ENCODE assay signal across 1 cellular context in genomic region chr6:26576929-26577719, GRCh38.
TF ChIP-seq lines count a peak whose summit lies in the region.

No MANE protein-coding gene starts in this region.

TF ChIP-seq in K562, 482 proteins besides CTCF, POLR2A, EP300 and RAD21 (continued from another document and continues in another):
- TF ChIP-seq ZFP30 (CRISPR knock-in tag; IDR thresholded peaks at IDR 0.05; ENCODE audit: borderline replicate concordance) (no peak), ZNF217 (CRISPR knock-in tag; IDR thresholded peaks at IDR 0.05) (no peak), ZC3H11A (IDR thresholded peaks at IDR 0.05; ENCODE audit: low read depth, low read length) (no peak), ZNF75A (CRISPR knock-in tag; IDR thresholded peaks at IDR 0.05) (no peak), CREBBP (IDR thresholded peaks at IDR 0.05; ENCODE audit: low read depth, low read length) (no peak), NFE2 (IDR thresholded peaks at IDR 0.05; ENCODE audit: low read depth) (no peak), IRF9 (tag; IDR thresholded peaks at IDR 0.05) (peak; percentile 23; the same call in 1 of the 2 replicates), GATA2 (CRISPR knock-in tag; IDR thresholded peaks at IDR 0.05) (no peak), RNF219 (CRISPR knock-in tag; IDR thresholded peaks at IDR 0.05) (no peak), CREB1 (IDR thresholded peaks at IDR 0.05) (no peak; the same call in 1 of the 2 replicates), CREB1 (CRISPR knock-in tag; IDR thresholded peaks at IDR 0.05) (peak; percentile 23; the same call in 1 of the 2 replicates), MXD1 (CRISPR knock-in tag; IDR thresholded peaks at IDR 0.05; ENCODE audit: borderline replicate concordance, poor library complexity, severe bottlenecking) (no peak), KDM5B (IDR thresholded peaks at IDR 0.05; ENCODE audit: insufficient replicate concordance, low read depth, low read length) (no peak), SRF (CRISPR knock-in tag; IDR thresholded peaks at IDR 0.05) (no peak), HOXB6 (CRISPR knock-in tag; IDR thresholded peaks at IDR 0.05; ENCODE audit: borderline replicate concordance) (peak; percentile 78; the same call in 1 of the 2 replicates), ZNF121 (CRISPR knock-in tag; conservative IDR thresholded peaks at IDR 0.05) (no peak; the same call in 1 of the 2 replicates), ZNF212 (CRISPR knock-in tag; IDR thresholded peaks at IDR 0.05) (no peak), FOXJ3 (CRISPR knock-in tag; IDR thresholded peaks at IDR 0.05) (no peak), CCNT2 (IDR thresholded peaks at IDR 0.05; ENCODE audit: borderline replicate concordance, extremely low read depth, insufficient read length, low read depth, low read length) (no peak), ARID3B (CRISPR knock-in tag; IDR thresholded peaks at IDR 0.05; ENCODE audit: borderline replicate concordance) (no peak), KAT2B (IDR thresholded peaks at IDR 0.05; ENCODE audit: low read depth, low read length) (no peak), RAD51 (IDR thresholded peaks at IDR 0.05; ENCODE audit: borderline replicate concordance, low read depth) (no peak), ARHGAP35 (IDR thresholded peaks at IDR 0.05; ENCODE audit: partially characterized antibody) (no peak), ZBTB33 (CRISPR knock-in tag; IDR thresholded peaks at IDR 0.05) (peak; percentile 49; the same call in 1 of the 2 replicates), SNAPC5 (CRISPR knock-in tag; IDR thresholded peaks at IDR 0.05) (no peak), CBX1 (IDR thresholded peaks at IDR 0.05; ENCODE audit: low read depth) (no peak), GABPA (tag; conservative IDR thresholded peaks at IDR 0.05; ENCODE audit: low read depth) (peak; percentile 55), SIX5 (IDR thresholded peaks at IDR 0.05; ENCODE audit: borderline replicate concordance in 1 of 2, insufficient read depth in 1 of 2, low read depth in 1 of 2, low read length in 2 of 2) (no peak), ZNF23 (CRISPR knock-in tag; IDR thresholded peaks at IDR 0.05) (no peak), ZNF197 (CRISPR knock-in tag; IDR thresholded peaks at IDR 0.05; ENCODE audit: low read depth) (no peak), ATF4 (CRISPR knock-in tag; IDR thresholded peaks at IDR 0.05) (no peak), SRSF7 (optimal IDR thresholded peaks at IDR 0.05; ENCODE audit: low read depth, low read length) (no peak), ZNF76 (CRISPR knock-in tag; IDR thresholded peaks at IDR 0.05; ENCODE audit: borderline replicate concordance) (no peak), EZH2 (IDR thresholded peaks at IDR 0.05; ENCODE audit: borderline replicate concordance, low read depth, low read length) (no peak), BRD4 (IDR thresholded peaks at IDR 0.05) (peak; percentile 83), NONO (IDR thresholded peaks at IDR 0.05; ENCODE audit: low read depth in 2 of 2, low read length in 1 of 2) (no peak), FOXK2 (conservative IDR thresholded peaks at IDR 0.05 in 1 of 2, IDR thresholded peaks at IDR 0.05 in 1 of 2; ENCODE audit: low read depth in 2 of 2) (peak in 1 of 2 experiments; percentile 75; a peak in 2 of 4 replicates), PATZ1 (CRISPR knock-in tag; IDR thresholded peaks at IDR 0.05; ENCODE audit: borderline replicate concordance) (0 out of 2 replicates have a peak, but pooled peaks have one; percentile 42), HINFP (tag; conservative IDR thresholded peaks at IDR 0.05; ENCODE audit: low read depth) (no peak), ZNF785 (CRISPR knock-in tag; IDR thresholded peaks at IDR 0.05) (no peak), RFX1 (IDR thresholded peaks at IDR 0.05) (no peak), TCF7 (IDR thresholded peaks at IDR 0.05; ENCODE audit: borderline replicate concordance) (no peak), C11orf30 (IDR thresholded peaks at IDR 0.05; ENCODE audit: low read depth) (no peak), PTTG1 (tag; IDR thresholded peaks at IDR 0.05; ENCODE audit: low read depth) (no peak), NCOR1 (IDR thresholded peaks at IDR 0.05) (no peak), RBM39 (optimal IDR thresholded peaks at IDR 0.05; ENCODE audit: low read depth, low read length) (no peak), ZNF696 (CRISPR knock-in tag; conservative IDR thresholded peaks at IDR 0.05) (no peak), FOXA1 (IDR thresholded peaks at IDR 0.05; ENCODE audit: borderline replicate concordance) (no peak), ZBTB34 (CRISPR knock-in tag; IDR thresholded peaks at IDR 0.05) (no peak), TAL1 (IDR thresholded peaks at IDR 0.05) (no peak), ARID3A (IDR thresholded peaks at IDR 0.05; ENCODE audit: borderline replicate concordance, low read depth, low read length) (peak; percentile 91), FOSL1 (tag; conservative IDR thresholded peaks at IDR 0.05) (no peak), TCFL5 (CRISPR knock-in tag; conservative IDR thresholded peaks at IDR 0.05) (peak; percentile 45; the same call in 1 of the 2 replicates), TRIM28 (IDR thresholded peaks at IDR 0.05) (0 out of 2 replicates have a peak, but pooled peaks have one; percentile 65)
